Comparison of ENCODE assay signal across 18 cellular contexts in genomic region chr12:88519802-88520435, GRCh38.
DNase-seq lines count a peak whose midpoint lies in the region; ATAC-seq and TF ChIP-seq lines count a peak whose summit lies in the region.
"Had no signal": no experiment of that assay in that cellular context is flagged by ENCODE, and none has a peak within 500 bp of the region (broad histone marks: within the 10 kb centered on the region; RNA-seq: fewer than 3 reads in every experiment).

No MANE protein-coding gene starts in this region.

- H3K9me3 ChIP-seq in mesodermal cell (ENCODE audit: control insufficient read depth, low read length), result no peaks in the 10 kb centered on the region

- no peaks in the 10 kb centered on the region for H3K36me3 ChIP-seq in mesodermal cell (ENCODE audit: control insufficient read depth, insufficient read depth, low read length)

- H3K4me1 ChIP-seq in mesodermal cell (ENCODE audit: control insufficient read depth, insufficient read depth, low read length, poor library complexity, severe bottlenecking), result peaks cover 4% of the 10 kb centered on the region

- ATAC-seq in GM21576 (IDR thresholded peaks at IDR 0.05; ENCODE audit: unreplicated experiment), result no peak
- ATAC-seq: activated CD4-positive, alpha-beta T cell treated with anti-CD3 and anti-CD28 coated beads for 36 hours; activated CD8-positive, alpha-beta memory T cell treated with anti-CD3 and anti-CD28 coated beads, Interleukin-2, amount 10 ng/mL, durations not matched to agents 7 days and 5 days; stimulated activated naive CD8-positive, alpha-beta T cell treated with anti-CD3 and anti-CD28 coated beads, Interleukin-15, amount 100 ng/mL, for 72 hours had no signal

- no CpG with 5 or more reads among the region's 3 CpGs for WGBS in mesodermal cell (ENCODE audit: insufficient coverage in 2 of 2), 2 experiments

- H3K4me3 ChIP-seq in epithelial cell of esophagus (ENCODE audit: low read length) (no peak overlapping the region), mesodermal cell (ENCODE audit: extremely low read depth, insufficient read depth, low read length, poor library complexity, severe bottlenecking) (no peak overlapping the region)

- no peak for TF ChIP-seq CTCF in epithelial cell of esophagus (IDR thresholded peaks at IDR 0.05; ENCODE audit: insufficient read depth, low read depth, low read length, missing control alignments)

- DNase-seq in EH (ENCODE audit: low read depth), result peak; percentile 27
- DNase-seq in M059J (ENCODE audit: low read depth), result peak; percentile 15
- peak; percentile 77 for DNase-seq in epithelial cell of esophagus (ENCODE audit: low read depth)
- no peak for DNase-seq in SIG-M5 treated with dmso at 0.1 percent for 504 hours (lab: John Stamatoyannopoulos, UW; ENCODE audit: unreplicated experiment)
- DNase-seq in DMS79 (lab: John Stamatoyannopoulos, UW), result no peak
- DNase-seq in DMS 273 (lab: John Stamatoyannopoulos, UW; ENCODE audit: unreplicated experiment), result no peak
- DNase-seq: activated CD4-positive, alpha-beta T cell treated with anti-CD3 and anti-CD28 coated beads for 36 hours; activated CD8-positive, alpha-beta memory T cell treated with anti-CD3 and anti-CD28 coated beads, Interleukin-2, amount 10 ng/mL, durations not matched to agents 7 days and 5 days; CD4-positive, CD25-positive, alpha-beta regulatory T cell; glutamatergic neuron; NCI-H1694 treated with DMSO at 0.1 percent for 48 hours; NCI-H446; SHP77; stimulated activated CD4-positive, alpha-beta T cell treated with anti-CD3 and anti-CD28 coated beads, Interleukin-1b, Interleukin-23, amount 100 ng/mL, for 48 hours; stimulated activated naive CD8-positive, alpha-beta T cell treated with anti-CD3 and anti-CD28 coated beads, Interleukin-15, amount 100 ng/mL, for 72 hours; T1000 had no signal

- H3K27ac ChIP-seq in mesodermal cell (ENCODE audit: low read depth, low read length, severe bottlenecking), result peak overlapping the region; percentile 13

Comparison
In these comparisons a context has a peak if more than half of its experiments do, and no peak if none do; other contexts are left out.
1. DNase-seq: peak in EH (single experiment), M059J (single experiment) and epithelial cell of esophagus (single experiment); none in SIG-M5 treated with dmso at 0.1 percent for 504 hours (single experiment), DMS79 (single experiment) and DMS 273 (single experiment).